In the genomic region with DNA sequence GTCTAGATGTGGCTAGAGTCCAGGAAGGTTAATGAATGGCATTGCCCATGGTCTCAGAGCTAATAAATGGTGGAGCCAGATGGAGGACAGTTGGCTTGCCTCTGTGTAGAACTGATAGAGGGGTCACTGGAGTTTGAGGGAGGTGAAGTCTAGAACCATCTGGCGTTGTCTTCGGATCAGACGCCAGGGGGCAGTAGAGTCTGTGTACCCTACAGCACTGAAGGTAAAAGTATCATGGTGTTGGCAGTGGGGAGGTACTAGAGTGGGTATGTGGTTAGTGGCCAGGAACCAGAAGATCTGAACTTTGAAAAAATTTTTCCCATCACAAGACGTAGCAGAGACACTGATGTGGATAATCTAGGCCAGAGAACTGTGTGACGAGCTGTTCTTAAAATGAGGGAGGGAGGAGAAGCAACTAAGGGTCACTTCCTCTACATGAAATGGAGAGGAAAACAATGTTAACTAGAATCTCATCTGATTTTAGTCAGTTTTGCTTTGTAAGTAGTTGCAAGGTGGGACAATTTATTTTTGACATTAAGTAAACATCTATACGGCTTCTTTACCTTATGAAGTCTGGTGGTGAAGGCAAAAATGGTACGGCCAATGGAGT, we compare ENCODE assay signal across 9 cellular contexts.
DNase-seq lines count a peak whose midpoint lies in the region; ATAC-seq and TF ChIP-seq lines count a peak whose summit lies in the region.
"Had no signal": no experiment of that assay in that cellular context is flagged by ENCODE, and none has a peak within 500 bp of the region (broad histone marks: within the 10 kb centered on the region; RNA-seq: fewer than 3 reads in every experiment).

No MANE protein-coding gene starts in this region.

- H3K27me3 ChIP-seq in foreskin keratinocyte, result no peaks in the 10 kb centered on the region

- H3K27ac Mint-ChIP-seq in T-helper 17 cell, result no peak overlapping the region
- H3K27ac Mint-ChIP-seq: activated B cell treated with CpG ODN at 0.5 μM for 24 hours had no signal

- DNase-seq in AG09319 (ENCODE audit: extremely low read depth, low read depth) (no peak), T-helper 17 cell (no peak), foreskin keratinocyte (no peak), NCI-H187 treated with DMSO at 0.1 percent for 48 hours (lab: John Stamatoyannopoulos, UW) (no peak), NCI-H748 (lab: John Stamatoyannopoulos, UW; ENCODE audit: unreplicated experiment) (no peak), NCI-H2227 treated with DMSO at 0.1 percent for 48 hours (lab: John Stamatoyannopoulos, UW) (no peak)
- DNase-seq: activated B cell treated with CpG ODN at 0.5 μM for 24 hours had no signal

- peak overlapping the region; percentile 46 for H3K4me3 Mint-ChIP-seq in T-helper 17 cell
- H3K4me3 Mint-ChIP-seq: activated B cell treated with CpG ODN at 0.5 μM for 24 hours had no signal

- TF ChIP-seq CTCF in AG09319 (IDR thresholded peaks at IDR 0.05; ENCODE audit: low read depth, low read length) (peak; percentile 48), GM12872 (IDR thresholded peaks at IDR 0.05; ENCODE audit: insufficient read depth, low read depth, low read length) (peak; percentile 60; the same call in 2 of the 3 replicates), foreskin keratinocyte (conservative IDR thresholded peaks at IDR 0.05) (peak; percentile 60)

- H3K27me3 Mint-ChIP-seq in T-helper 17 cell, result no peaks in the 10 kb centered on the region

- H3K9me3 ChIP-seq in T-helper 17 cell (ENCODE audit: control insufficient read depth, low read length, poor library complexity, severe bottlenecking), result no peaks in the 10 kb centered on the region

- no peaks in the 10 kb centered on the region for H3K4me1 ChIP-seq in foreskin keratinocyte

- ATAC-seq in T-helper 17 cell (peak; percentile 53), foreskin keratinocyte (peak; percentile 31), GM18873 (IDR thresholded peaks at IDR 0.05; ENCODE audit: low FRiP score, unreplicated experiment) (no peak)

- H3K27ac ChIP-seq in foreskin keratinocyte, result no peak overlapping the region

- H3K4me1 Mint-ChIP-seq in T-helper 17 cell, result peaks cover 38% of the 10 kb centered on the region

- H3K36me3 Mint-ChIP-seq in T-helper 17 cell (ENCODE audit: low read depth), result peaks cover 4% of the 10 kb centered on the region
